In the genomic region with DNA sequence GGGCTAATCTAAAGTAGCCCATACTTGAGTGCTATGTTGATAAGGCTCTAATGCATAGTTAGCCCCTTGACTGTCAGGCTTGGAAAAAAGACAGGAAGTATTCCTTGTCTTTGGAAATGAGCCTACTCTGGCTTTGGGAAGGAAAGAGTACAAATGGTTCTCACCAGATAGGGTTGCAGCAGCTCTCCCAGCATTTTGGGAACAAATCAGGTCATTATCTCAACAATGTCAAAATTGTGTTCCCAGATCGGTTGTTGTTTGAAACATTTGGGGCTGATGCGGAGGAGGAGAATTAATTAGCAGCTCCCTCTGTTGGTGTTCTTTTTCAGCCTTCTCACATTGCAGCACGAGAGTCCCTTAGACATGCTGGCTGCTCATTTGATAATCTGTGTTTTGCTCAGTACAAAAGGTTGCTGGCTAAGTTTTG, we compare ENCODE assay signal across 9 cellular contexts. TPM values are rescaled to one million over a fixed set of nuclear protein-coding genes. Genes with fewer than 3 reads are reported as not detected.
DNase-seq lines count a peak whose midpoint lies in the region; ATAC-seq and TF ChIP-seq lines count a peak whose summit lies in the region.
"Had no signal": no experiment of that assay in that cellular context is flagged by ENCODE, and none has a peak within 500 bp of the region (broad histone marks: within the 10 kb centered on the region; RNA-seq: fewer than 3 reads in every experiment).

No MANE protein-coding gene starts in this region.

- ATAC-seq in psoas muscle (peak; percentile 42 to 82 (median 58)), GM19467 (IDR thresholded peaks at IDR 0.05; ENCODE audit: unreplicated experiment) (no peak), HG03432 (IDR thresholded peaks at IDR 0.05; ENCODE audit: unreplicated experiment) (no peak)
- ATAC-seq in activated CD4-positive, CD25-positive, alpha-beta regulatory T cell treated with anti-CD3 and anti-CD28 coated beads, Interleukin-2, amount 50 U/mL, for 24 hours: no peak

- H3K27me3 ChIP-seq in SJCRH30 (no peaks in the 10 kb centered on the region), psoas muscle (ENCODE audit: insufficient read depth in 3 of 3, low read length in 2 of 3) (no peaks in the 10 kb centered on the region)

- DNase-seq in SJCRH30 (peak; percentile 16 to 65), globus pallidus (ENCODE audit: low spot score) (peak; percentile 85), psoas muscle (no peak), NCI-H2107 treated with DMSO at 0.1 percent for 48 hours (lab: John Stamatoyannopoulos, UW; ENCODE audit: unreplicated experiment) (no peak)

- WGBS in psoas muscle, 3 donors: 1 to 5% (median 5%) methylated on average over 3 of the region's 3 CpGs

- H3K36me3 ChIP-seq in SJCRH30 (no peaks in the 10 kb centered on the region), psoas muscle (ENCODE audit: insufficient read depth in 1 of 2, low read depth in 1 of 2) (no peaks in the 10 kb centered on the region)

- H3K9me3 ChIP-seq in SJCRH30 (replicated peaks): no peaks in the 10 kb centered on the region
- no peaks in the 10 kb centered on the region for H3K9me3 ChIP-seq in psoas muscle

- H3K27ac ChIP-seq in SJCRH30: peak overlapping the region; percentile 58
- no peak overlapping the region for H3K27ac ChIP-seq in psoas muscle

- H3K4me1 ChIP-seq in SJCRH30 (peaks cover 19% of the 10 kb centered on the region), psoas muscle (peaks cover 5% of the 10 kb centered on the region)

- intact Hi-C loops in psoas muscle (cut with DNase I): loop anchor here in 1 of 2 donors (10.0 kb wide), 1 partner anchor 202 kb away; no protein-coding TSS in a partner anchor

- H3K4me3 ChIP-seq in SJCRH30: peak overlapping the region; percentile 47
- H3K4me3 ChIP-seq in psoas muscle: peak overlapping the region; percentile 45
- H3K4me3 ChIP-seq: skin epidermis had no signal

- 0 out of 3 replicates have a peak, but pooled peaks have one; percentile 24 for TF ChIP-seq CTCF in GM12872 (IDR thresholded peaks at IDR 0.05; ENCODE audit: insufficient read depth, low read depth, low read length)
- TF ChIP-seq CTCF in psoas muscle (IDR thresholded peaks at IDR 0.05): peak; percentile 44

RNA-seq across cellular contexts. Expression of a gene that starts 42.3 kb away (rescaled TPM):
- total RNA-seq in SJCRH30 (2014; rRNA removed; shearing (Covaris generic)): 12.0 and 13.1 TPM in 2 replicates
- total RNA-seq in psoas muscle: 100 to 1,000 TPM in 1 of 4 donors, 10 to 100 TPM in 3; 29.2 to 114 (median 60.0) TPM
- polyA plus RNA-seq in psoas muscle: 10 to 100 TPM; 28.4 to 75.1 (median 32.8) TPM

Comparison
In these comparisons a context has a peak if more than half of its experiments do, and no peak if none do; other contexts are left out.
1. DNase-seq: peak in SJCRH30 (2 of 2) and globus pallidus (single experiment); none in psoas muscle (0 of 2) and NCI-H2107 treated with DMSO at 0.1 percent for 48 hours (single experiment).
2. ATAC-seq: peak in psoas muscle (4 of 4); none in GM19467 (single experiment), HG03432 (single experiment) and activated CD4-positive, CD25-positive, alpha-beta regulatory T cell treated with anti-CD3 and anti-CD28 coated beads, Interleukin-2, amount 50 U/mL, for 24 hours (0 of 2).